ENCODE assay signal across 20 cellular contexts in genomic region chr7:152851881-152852417, GRCh38.
"Had no signal": no experiment of that assay in that cellular context is flagged by ENCODE, and none has a peak within 500 bp of the region (broad histone marks: within the 10 kb centered on the region; RNA-seq: fewer than 3 reads in every experiment).

No MANE protein-coding gene starts in this region.

- ATAC-seq: activated T-helper 17 cell treated with anti-CD3 and anti-CD28 coated beads, Interleukin-2, amount 50 U/mL, for 72 hours; left colon; pancreas; psoas muscle; T-cell had no signal

- H3K27me3 Mint-ChIP-seq: activated T-cell treated with anti-CD3 and anti-CD28 coated beads, Interleukin-2, amount 50 U/mL, for 24 hours; activated T-helper 17 cell treated with anti-CD3 and anti-CD28 coated beads, Interleukin-2, amount 50 U/mL, for 72 hours; naive B cell; T-cell had no signal

- H3K27ac Mint-ChIP-seq: activated T-helper 17 cell treated with anti-CD3 and anti-CD28 coated beads, Interleukin-2, amount 50 U/mL, for 72 hours; T-cell had no signal

- H3K4me3 ChIP-seq: coronary artery, heart left ventricle, pancreas, psoas muscle, right atrium auricular region, upper lobe of left lung had no signal

- H3K27me3 ChIP-seq: heart left ventricle, pancreas, right atrium auricular region, upper lobe of left lung had no signal

- H3K4me1 Mint-ChIP-seq: activated T-helper 17 cell treated with anti-CD3 and anti-CD28 coated beads, Interleukin-2, amount 50 U/mL, for 72 hours; T-cell had no signal

- H3K9me3 ChIP-seq: heart left ventricle, pancreas, psoas muscle, right atrium auricular region, upper lobe of left lung had no signal

- H3K27ac ChIP-seq: coronary artery, epithelial cell of prostate, heart left ventricle, pancreas, psoas muscle, right atrium auricular region, upper lobe of left lung had no signal

- H3K36me3 ChIP-seq: pancreas had no signal

- H3K4me3 Mint-ChIP-seq: activated T-cell treated with anti-CD3 and anti-CD28 coated beads, Interleukin-2, amount 50 U/mL, for 24 hours; activated T-helper 17 cell treated with anti-CD3 and anti-CD28 coated beads, Interleukin-2, amount 50 U/mL, for 72 hours; naive B cell; T-cell had no signal

- H3K9me3 Mint-ChIP-seq: activated T-cell treated with anti-CD3 and anti-CD28 coated beads, Interleukin-2, amount 50 U/mL, for 24 hours; activated T-helper 17 cell treated with anti-CD3 and anti-CD28 coated beads, Interleukin-2, amount 50 U/mL, for 72 hours; naive B cell; T-cell had no signal

- DNase-seq: activated CD4-positive, alpha-beta T cell treated with anti-CD3 and anti-CD28 coated beads, Interleukin-2, amount 50 U/mL, for 4 hours; activated CD8-positive, alpha-beta memory T cell treated with anti-CD3 and anti-CD28 coated beads for 24 hours; activated CD8-positive, alpha-beta memory T cell treated with anti-CD3 and anti-CD28 coated beads, Interleukin-2, amount 50 U/mL, for 4 hours; activated T-cell treated with anti-CD3 and anti-CD28 coated beads, Interleukin-2, amount 50 U/mL, for 24 hours; amygdala; cerebellar nuclear complex; heart left ventricle; left colon; mesenchymal stem cell; naive B cell; pancreas; psoas muscle; stimulated activated CD4-positive, alpha-beta T cell treated with anti-CD3 and anti-CD28 coated beads, Interleukin-4, amount 100 ng/mL, for 24 hours; stimulated activated naive CD4-positive, alpha-beta T cell treated with Interleukin-2 at 50 U/mL for 16 hours; T-cell had no signal

- H3K4me1 ChIP-seq: heart left ventricle, pancreas, psoas muscle, right atrium auricular region, upper lobe of left lung had no signal
